In the genomic region with DNA sequence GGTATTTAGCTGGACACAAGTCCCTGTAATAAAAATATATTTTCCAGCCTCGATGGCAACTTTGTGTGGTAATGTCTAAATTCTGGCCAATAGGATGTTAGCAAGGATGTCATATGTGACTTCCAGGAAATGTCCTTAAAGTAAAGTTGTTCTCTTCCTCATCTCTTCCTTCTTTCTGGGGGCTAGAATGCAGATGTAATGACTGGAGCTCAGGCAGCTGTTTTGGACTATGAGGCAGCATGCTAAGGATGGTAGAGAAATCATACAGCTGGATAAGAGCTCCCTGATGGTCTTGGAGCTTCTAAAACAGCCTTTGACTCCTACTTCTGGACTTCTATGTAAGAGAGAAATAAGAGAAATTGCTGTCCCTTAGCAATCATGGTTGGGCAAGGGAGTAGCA, we compare ENCODE assay signal across 30 cellular contexts. TPM values are rescaled to one million over a fixed set of nuclear protein-coding genes. Genes with fewer than 3 reads are reported as not detected.
DNase-seq lines count a peak whose midpoint lies in the region; ATAC-seq, FAIRE-seq and TF ChIP-seq lines count a peak whose summit lies in the region.
"Had no signal": no experiment of that assay in that cellular context is flagged by ENCODE, and none has a peak within 500 bp of the region (broad histone marks: within the 10 kb centered on the region; RNA-seq: fewer than 3 reads in every experiment).

No MANE protein-coding gene starts in this region.

- H2BK12ac ChIP-seq in H1 (ENCODE audit: low read depth, low read length), result no peak overlapping the region

- H3K4me2 ChIP-seq in H1 (ENCODE audit: insufficient read depth in 1 of 2, low read depth in 2 of 2, low read length in 2 of 2), result no peak overlapping the region
- H3K4me2 ChIP-seq: BLaER1 had no signal

- H3K4me3 ChIP-seq in H1 (ENCODE audit: extremely low read depth in 1 of 4, insufficient read depth in 2 of 4, low read depth in 3 of 4, low read length in 4 of 4), result no peak overlapping the region
- H3K4me3 ChIP-seq: BLaER1, GM12878 had no signal

- no peak overlapping the region for H4K91ac ChIP-seq in H1 (replicated peaks; ENCODE audit: insufficient read length, low read length)

- TF ChIP-seq CTCF in WTC11 (IDR thresholded peaks at IDR 0.05) (no peak), H1 (IDR thresholded peaks at IDR 0.05; ENCODE audit: control extremely low read depth in 1 of 3, insufficient read depth in 1 of 3, low read depth in 1 of 3, low read length in 3 of 3) (no peak)

- no peak overlapping the region for H3K27ac Mint-ChIP-seq in WTC11
- H3K27ac Mint-ChIP-seq: CD14-positive monocyte; CD4-positive, alpha-beta memory T cell; CD4-positive, CD25-positive, alpha-beta regulatory T cell; CD8-positive, alpha-beta memory T cell had no signal

- no peak for TF ChIP-seq POLR2A in H1 (IDR thresholded peaks at IDR 0.05; ENCODE audit: control extremely low read depth in 1 of 2, low read depth in 2 of 2, low read length in 2 of 2)

- no peak overlapping the region for H2BK15ac ChIP-seq in H1 (ENCODE audit: low read length)

- no peak overlapping the region for H3K18ac ChIP-seq in H1 (ENCODE audit: extremely low read depth, low read length)

- POLR2A ChIA-PET in WTC11 (lab: Charles Lee) (no interaction called here), H1 (lab: Charles Lee; ENCODE audit: partially characterized antibody) (no interaction called here)

- H3K4me1 Mint-ChIP-seq in WTC11, result peaks cover 2% of the 10 kb centered on the region
- H3K4me1 Mint-ChIP-seq: CD14-positive monocyte had no signal

- no peaks in the 10 kb centered on the region for H3K36me3 ChIP-seq in H1 (ENCODE audit: control insufficient read depth in 2 of 4, insufficient read depth in 4 of 4, low read length in 3 of 4)
- H3K36me3 ChIP-seq: BE2C, BLaER1 had no signal

- DNase-seq in WTC11 (ENCODE audit: low spot score), result no peak
- DNase-seq in H1 (ENCODE audit: low read depth in 1 of 2, low spot score in 2 of 2), result no peak
- DNase-seq in GM19239 (ENCODE audit: insufficient read length, low spot score), result no peak
- DNase-seq: 8988T; ACHN; BE2C; C1 segment of cervical spinal cord; CD4-positive, alpha-beta memory T cell; CD4-positive, CD25-positive, alpha-beta regulatory T cell; CD8-positive, alpha-beta memory T cell; COR-L47; DMS 273 treated with DMSO at 0.1 percent for 48 hours; DMS153; DMS53; DMS79; DND-41; EL; GDM1 had no signal

- 91% methylated on average over 1 of the region's 1 CpG; no CpG with 5 or more reads in 1 of the 2 experiments for WGBS in H1 (ENCODE audit: extremely low coverage in 1 of 2, insufficient coverage in 1 of 2, insufficient read length in 1 of 2, insufficient replicate concordance in 2 of 2, low coverage in 1 of 2, low lambda C conversion rate in 2 of 2, missing lambda C conversion rate in 1 of 2), 2 experiments

- no peaks in the 10 kb centered on the region for H3K27me3 ChIP-seq in H1 (replicated peaks in 1 of 4; ENCODE audit: control insufficient read depth in 3 of 4, extremely low read depth in 1 of 4, insufficient read depth in 3 of 4, low read length in 3 of 4)
- H3K27me3 ChIP-seq: BE2C, BLaER1 had no signal

- H3K9ac ChIP-seq in H1 (replicated peaks in 1 of 4; ENCODE audit: extremely low read depth in 1 of 4, low read depth in 3 of 4, low read length in 3 of 4), result no peak overlapping the region
- H3K9ac ChIP-seq: BLaER1 had no signal

- H3K27me3 Mint-ChIP-seq in WTC11 (ENCODE audit: low read depth), result peaks cover 20% of the 10 kb centered on the region

- H2BK120ac ChIP-seq in H1 (replicated peaks; ENCODE audit: low read depth, low read length), result no peak overlapping the region

- no peak overlapping the region for H3K27ac ChIP-seq in H1 (ENCODE audit: low read depth, low read length)
- H3K27ac ChIP-seq: BLaER1 had no signal

- ATAC-seq in WTC11, result no peak
- ATAC-seq in HG02970 (IDR thresholded peaks at IDR 0.05; ENCODE audit: low FRiP score, unreplicated experiment), result no peak
- ATAC-seq in HG02973 (IDR thresholded peaks at IDR 0.05; ENCODE audit: unreplicated experiment), result no peak
- ATAC-seq: GM12878 had no signal

- no peak overlapping the region for H3K14ac ChIP-seq in H1 (ENCODE audit: insufficient read length)

- H3K4me3 Mint-ChIP-seq in WTC11, result no peak overlapping the region
- H3K4me3 Mint-ChIP-seq: CD14-positive monocyte; CD4-positive, alpha-beta memory T cell; CD4-positive, CD25-positive, alpha-beta regulatory T cell; CD8-positive, alpha-beta memory T cell had no signal

- H3K9me3 Mint-ChIP-seq in WTC11, result peaks cover 6% of the 10 kb centered on the region; the same call in 1 of the 2 replicates
- H3K9me3 Mint-ChIP-seq: CD8-positive, alpha-beta memory T cell had no signal

- H3K79me1 ChIP-seq in H1 (ENCODE audit: low read depth, low read length), result no peaks in the 10 kb centered on the region

- H4K5ac ChIP-seq in H1 (ENCODE audit: insufficient read length, low read depth, low read length), result no peak overlapping the region

- H2AFZ ChIP-seq in H1 (ENCODE audit: low read length), result no peak overlapping the region

- peaks cover 0 to 3% of the 10 kb centered on the region in 2 experiments; a peak in 1 of 4 replicates for H3K9me3 ChIP-seq in H1 (ENCODE audit: insufficient read depth in 2 of 2, low read depth in 1 of 2, low read length in 1 of 2)
- H3K9me3 ChIP-seq: BE2C, BLaER1 had no signal

- no peak overlapping the region for H2BK5ac ChIP-seq in H1 (ENCODE audit: low read depth, low read length)

- TF ChIP-seq EP300 in H1 (IDR thresholded peaks at IDR 0.05; ENCODE audit: borderline replicate concordance in 1 of 2, low read depth in 2 of 2, low read length in 2 of 2), result no peak

- no peak overlapping the region for H3K23ac ChIP-seq in H1 (ENCODE audit: insufficient read length)

- no peaks in the 10 kb centered on the region for H3K4me1 ChIP-seq in H1 (replicated peaks in 1 of 4; ENCODE audit: control insufficient read depth in 3 of 4, insufficient read depth in 4 of 4, low read length in 3 of 4)
- H3K4me1 ChIP-seq: BE2C had no signal

- no peaks in the 10 kb centered on the region for H3K79me2 ChIP-seq in H1 (ENCODE audit: control insufficient read depth in 1 of 2, insufficient read depth in 2 of 2, low read length in 2 of 2)

- no peaks in the 10 kb centered on the region for H3K23me2 ChIP-seq in H1 (ENCODE audit: low read depth, low read length)

- FAIRE-seq in H1 (lab: Jason Lieb, UNC) (no peak), GM19239 (lab: Jason Lieb, UNC) (no peak)
- FAIRE-seq: A204.1, GM12878, GM12892, GM18507 had no signal

- no peaks in the 10 kb centered on the region for H3K36me3 Mint-ChIP-seq in WTC11
- H3K36me3 Mint-ChIP-seq: CD14-positive monocyte; CD4-positive, alpha-beta memory T cell had no signal

- H2BK20ac ChIP-seq in H1 (ENCODE audit: low read length), result no peak overlapping the region

- no peak for TF ChIP-seq RAD21 in H1 (IDR thresholded peaks at IDR 0.05 in 1 of 2, conservative IDR thresholded peaks at IDR 0.05 in 1 of 2; ENCODE audit: low read depth in 2 of 2, low read length in 2 of 2)

- H4K8ac ChIP-seq in H1 (ENCODE audit: extremely low read depth, insufficient read depth, low read length), result no peak overlapping the region

- no peak overlapping the region for H3K56ac ChIP-seq in H1 (replicated peaks; ENCODE audit: insufficient read length, low read depth, low read length)

- no peak overlapping the region for H3K4ac ChIP-seq in H1 (replicated peaks; ENCODE audit: insufficient read length, low read depth, low read length)

- H4K20me1 ChIP-seq in H1 (replicated peaks in 1 of 2; ENCODE audit: control insufficient read depth in 1 of 2, insufficient read depth in 2 of 2, low read length in 2 of 2), result no peaks in the 10 kb centered on the region
- H4K20me1 ChIP-seq: BLaER1 had no signal

- no peak overlapping the region for H2AK5ac ChIP-seq in H1 (ENCODE audit: low read depth, low read length)

- CTCF ChIA-PET in WTC11 (lab: Charles Lee) (interaction anchor here (1.2 to 1.5 kb wide), 2 partner anchors 17 to 93 kb away, joined by 3 to 4 read pairs; a partner anchor contains a TSS), H1 (lab: Charles Lee; ENCODE audit: partially characterized antibody) (interaction anchor here (1.1 to 2.7 kb wide), 5 partner anchors 16 to 237 kb away, joined by 3 to 9 read pairs (median 3); no protein-coding TSS in a partner anchor)

TF ChIP-seq in WTC11, 78 proteins besides CTCF, POLR2A, EP300 and RAD21:
- no peak for TF ChIP-seq NFYB (CRISPR knock-in tag; conservative IDR thresholded peaks at IDR 0.05; ENCODE audit: low read depth)
- TF ChIP-seq GABPB1 (CRISPR knock-in tag; IDR thresholded peaks at IDR 0.05), result no peak
- peak; percentile 80; the same call in 1 of the 2 replicates for TF ChIP-seq GTF2I (CRISPR knock-in tag; conservative IDR thresholded peaks at IDR 0.05)

TF ChIP-seq in H1, 55 proteins besides CTCF, POLR2A, EP300 and RAD21:
- no peak for TF ChIP-seq SUZ12 (IDR thresholded peaks at IDR 0.05; ENCODE audit: low read length)
- TF ChIP-seq KDM1A (IDR thresholded peaks at IDR 0.05; ENCODE audit: borderline replicate concordance, low read length), result peak; percentile 87
- peak in 1 of 2 experiments; percentile 67; a peak in 1 of 4 replicates for TF ChIP-seq HDAC2 (IDR thresholded peaks at IDR 0.05; ENCODE audit: borderline replicate concordance in 1 of 2, low read depth in 2 of 2, low read length in 2 of 2)

RNA-seq across cellular contexts. Expression of a gene that starts 16.9 kb away (rescaled TPM):
- 2.2 to 4.2 TPM (median 2.9 TPM) in 3 replicates for total RNA-seq in WTC11 (2021)
- total RNA-seq in H1 (2021; fragmentation: NEBNext Ultra II Directional; extraction: Animal tissue kit (Norgen Biotek cat#: 25700)), result 1.7 and 2.4 TPM in 2 replicates
- polyA plus RNA-seq in H1 (2011; rRNA removed), result 0.54 and 1.0 TPM in 2 replicates
- polyA plus RNA-seq in H1 (2011; cell fraction: cytosol; rRNA removed), result 0.57 TPM
- polyA plus RNA-seq in H1 (2011; cell fraction: nucleus; rRNA removed), result 1.1 TPM
- polyA plus RNA-seq in H1 (2012, experiment 1 of 2), result 0.88 to 1.4 TPM (median 1.3 TPM) in 4 replicates
- polyA plus RNA-seq in H1 (2012, experiment 2 of 2), result 0.83 TPM
- polyA plus RNA-seq in H1 (2013, experiment 1 of 2), result 0.93 TPM
- polyA plus RNA-seq in H1 (2013, experiment 2 of 2), result 0.99 TPM
- 0.29 and 0.38 TPM in 2 replicates for polyA minus RNA-seq in H1 (2011; rRNA and poly(A)+ RNA removed)
- 0.22 TPM for polyA minus RNA-seq in H1 (2011; cell fraction: cytosol; rRNA and poly(A)+ RNA removed)
- polyA minus RNA-seq in H1 (2011; cell fraction: nucleus; rRNA and poly(A)+ RNA removed), result 0.60 TPM
- polyA plus RNA-seq: CD14-positive monocyte had no signal

RNA-seq across cellular contexts. Expression of a gene that starts 32.8 kb away (rescaled TPM):
- not detected in 3 replicates for total RNA-seq in WTC11 (2021)
- not detected in 2 replicates for total RNA-seq in H1 (2021; fragmentation: NEBNext Ultra II Directional; extraction: Animal tissue kit (Norgen Biotek cat#: 25700))
- not detected in 2 replicates for polyA plus RNA-seq in H1 (2011; rRNA removed)
- not detected for polyA plus RNA-seq in H1 (2011; cell fraction: cytosol; rRNA removed)
- polyA plus RNA-seq in H1 (2011; cell fraction: nucleus; rRNA removed), result not detected
- polyA plus RNA-seq in H1 (2012, experiment 1 of 2), result not detected in 4 replicates
- not detected for polyA plus RNA-seq in H1 (2012, experiment 2 of 2)
- polyA plus RNA-seq in H1 (2013, experiment 1 of 2), result not detected
- not detected for polyA plus RNA-seq in H1 (2013, experiment 2 of 2)
- polyA minus RNA-seq in H1 (2011; rRNA and poly(A)+ RNA removed), result not detected in 2 replicates
- polyA minus RNA-seq in H1 (2011; cell fraction: cytosol; rRNA and poly(A)+ RNA removed), result not detected
- polyA minus RNA-seq in H1 (2011; cell fraction: nucleus; rRNA and poly(A)+ RNA removed), result not detected
- total RNA-seq: A673; CD4-positive, alpha-beta memory T cell; CD4-positive, CD25-positive, alpha-beta regulatory T cell; CD8-positive, alpha-beta memory T cell; Daoy; G401; GM12878 had no signal
- polyA plus RNA-seq: AG04450; CD14-positive monocyte; CD4-positive, alpha-beta memory T cell; CD4-positive, CD25-positive, alpha-beta regulatory T cell; CD8-positive, alpha-beta memory T cell; GM12878 had no signal
